12 cellular contexts compared by ENCODE assay signal in the genomic region with DNA sequence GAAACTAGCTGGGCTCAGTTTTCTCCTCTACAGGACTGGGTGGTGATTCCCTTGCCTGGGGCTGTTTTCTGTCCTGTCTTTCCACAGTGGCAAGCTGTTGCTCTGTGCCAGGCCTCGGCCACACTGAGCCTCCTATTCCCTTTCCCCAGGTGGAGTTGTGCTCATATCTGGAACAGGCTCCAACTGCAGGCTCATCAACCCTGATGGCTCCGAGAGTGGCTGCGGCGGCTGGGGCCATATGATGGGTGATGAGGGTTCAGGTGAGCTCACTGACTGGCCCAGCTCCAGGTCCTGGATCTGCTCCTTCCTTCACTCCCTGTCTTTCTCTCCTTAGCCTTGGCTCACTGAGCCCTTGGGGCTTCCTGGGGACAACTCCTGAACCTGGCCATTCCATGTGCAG. TPM values are rescaled to one million over a fixed set of nuclear protein-coding genes. Genes with fewer than 3 reads are reported as not detected.
DNase-seq lines count a peak whose midpoint lies in the region; ATAC-seq, FAIRE-seq and TF ChIP-seq lines count a peak whose summit lies in the region.
"Had no signal": no experiment of that assay in that cellular context is flagged by ENCODE, and none has a peak within 500 bp of the region (broad histone marks: within the 10 kb centered on the region; RNA-seq: fewer than 3 reads in every experiment).

No MANE protein-coding gene starts in this region.

- DNase-seq in GM12865 (ENCODE audit: low read depth) (no peak), RWPE2 (ENCODE audit: low spot score) (no peak), endothelial cell of umbilical vein (ENCODE audit: low read depth, low spot score) (no peak), NCI-H2171 treated with DMSO at 0.1 percent for 48 hours (lab: John Stamatoyannopoulos, UW) (no peak), epidermal melanocyte (ENCODE audit: insufficient read length, low spot score) (no peak)
- DNase-seq in stimulated activated effector memory CD8-positive, alpha-beta T cell treated with anti-CD3 and anti-CD28 coated beads, Interleukin-12 subunit alpha, Interleukin-12 subunit beta, amount 100 ng/mL, for 72 hours (ENCODE audit: low spot score in 2 of 2): no peak
- DNase-seq: NCI-H2227 treated with DMSO at 0.1 percent for 48 hours had no signal

- H3K9ac ChIP-seq in endothelial cell of umbilical vein (replicated peaks; ENCODE audit: extremely low read depth, insufficient read depth, low read length): no peak overlapping the region

- H3K27me3 ChIP-seq in RWPE2 (ENCODE audit: insufficient read depth, poor library complexity, severe bottlenecking) (no peaks in the 10 kb centered on the region), endothelial cell of umbilical vein (ENCODE audit: control insufficient read depth in 2 of 2, insufficient read depth in 2 of 2, low read length in 2 of 2) (no peaks in the 10 kb centered on the region)

- no peak for ATAC-seq in RWPE2 (ENCODE audit: low read depth)
- no peak for ATAC-seq in stimulated activated effector memory CD8-positive, alpha-beta T cell treated with anti-CD3 and anti-CD28 coated beads, Interleukin-12 subunit alpha, Interleukin-12 subunit beta, amount 100 ng/mL, for 72 hours
- ATAC-seq in HG02885 (IDR thresholded peaks at IDR 0.05; ENCODE audit: poor library complexity, unreplicated experiment): no peak
- ATAC-seq: activated CD4-positive, CD25-positive, alpha-beta regulatory T cell treated with anti-CD3 and anti-CD28 coated beads, Interleukin-2, amount 50 U/mL, for 24 hours had no signal

- POLR2A ChIA-PET in endothelial cell of umbilical vein (lab: Charles Lee): no interaction called here

- H2AFZ ChIP-seq in endothelial cell of umbilical vein (ENCODE audit: low read depth, low read length): no peak overlapping the region

- no peak overlapping the region for H3K4me2 ChIP-seq in endothelial cell of umbilical vein (ENCODE audit: insufficient read depth, low read length)

- H3K36me3 Mint-ChIP-seq in stimulated activated effector memory CD8-positive, alpha-beta T cell treated with anti-CD3 and anti-CD28 coated beads, Interleukin-12 subunit alpha, Interleukin-12 subunit beta, amount 100 ng/mL, for 72 hours: peaks cover 61% of the 10 kb centered on the region

- peaks cover 60% of the 10 kb centered on the region for H3K4me1 Mint-ChIP-seq in stimulated activated effector memory CD8-positive, alpha-beta T cell treated with anti-CD3 and anti-CD28 coated beads, Interleukin-12 subunit alpha, Interleukin-12 subunit beta, amount 100 ng/mL, for 72 hours

- no peak for FAIRE-seq in endothelial cell of umbilical vein (lab: Jason Lieb, UNC)
- FAIRE-seq: D721Med had no signal

- H3K9me1 ChIP-seq in endothelial cell of umbilical vein (replicated peaks; ENCODE audit: control insufficient read depth, extremely low read depth, insufficient read depth, low read length): no peaks in the 10 kb centered on the region

- peak overlapping the region; percentile 84 for H3K27ac Mint-ChIP-seq in stimulated activated effector memory CD8-positive, alpha-beta T cell treated with anti-CD3 and anti-CD28 coated beads, Interleukin-12 subunit alpha, Interleukin-12 subunit beta, amount 100 ng/mL, for 72 hours

- TF ChIP-seq POLR2A in endothelial cell of umbilical vein (IDR thresholded peaks at IDR 0.05; ENCODE audit: low read depth, low read length): peak; percentile 19

- H3K9me3 ChIP-seq in RWPE2 (ENCODE audit: severe bottlenecking): no peaks in the 10 kb centered on the region
- H3K9me3 ChIP-seq in endothelial cell of umbilical vein (replicated peaks; ENCODE audit: control insufficient read depth, insufficient read depth, low read length): no peaks in the 10 kb centered on the region

- peak overlapping the region; percentile 60 for H3K4me3 Mint-ChIP-seq in stimulated activated effector memory CD8-positive, alpha-beta T cell treated with anti-CD3 and anti-CD28 coated beads, Interleukin-12 subunit alpha, Interleukin-12 subunit beta, amount 100 ng/mL, for 72 hours
- H3K4me3 Mint-ChIP-seq: mesothelial cell of epicardium had no signal

- intact Hi-C loops in endothelial cell of umbilical vein (cut with micrococcal nuclease): no loop called here

- H3K4me1 ChIP-seq in RWPE2 (ENCODE audit: insufficient read depth, poor library complexity, severe bottlenecking) (peaks cover 12% of the 10 kb centered on the region), endothelial cell of umbilical vein (ENCODE audit: control insufficient read depth, extremely low read depth, insufficient read depth, low read length) (peaks cover 26% of the 10 kb centered on the region)

- peaks cover 27% of the 10 kb centered on the region for H3K79me2 ChIP-seq in endothelial cell of umbilical vein (ENCODE audit: control insufficient read depth, insufficient read depth, low read length)

- H3K9me3 Mint-ChIP-seq in stimulated activated effector memory CD8-positive, alpha-beta T cell treated with anti-CD3 and anti-CD28 coated beads, Interleukin-12 subunit alpha, Interleukin-12 subunit beta, amount 100 ng/mL, for 72 hours: no peaks in the 10 kb centered on the region
- H3K9me3 Mint-ChIP-seq: mesothelial cell of epicardium had no signal

- no peak for TF ChIP-seq CTCF in GM12865 (IDR thresholded peaks at IDR 0.05; ENCODE audit: insufficient read depth, low read depth, low read length, missing control alignments)
- no peak for TF ChIP-seq CTCF in RWPE2 (IDR thresholded peaks at IDR 0.05; ENCODE audit: poor library complexity, severe bottlenecking)
- TF ChIP-seq CTCF in endothelial cell of umbilical vein (IDR thresholded peaks at IDR 0.05; ENCODE audit: extremely low read depth in 1 of 2, insufficient read depth in 1 of 2, low read depth in 1 of 2, low read length in 2 of 2): no peak

- no TSS peak for BruUV-seq in endothelial cell of umbilical vein (replicated peaks; lab: Mats Ljungman, UMichigan)

- no peaks in the 10 kb centered on the region for H4K20me1 ChIP-seq in endothelial cell of umbilical vein (replicated peaks; ENCODE audit: control insufficient read depth, extremely low read depth, insufficient read depth, low read length)

- CTCF ChIA-PET in endothelial cell of umbilical vein (lab: Charles Lee): interaction anchor here (1.4 kb wide), 1 partner anchor 28 kb away, joined by 3 read pairs; no protein-coding TSS in a partner anchor

- H3K4me3 ChIP-seq in GM12865 (ENCODE audit: low read depth, low read length) (peak overlapping the region; percentile 63), RWPE2 (ENCODE audit: severe bottlenecking) (no peak overlapping the region), endothelial cell of umbilical vein (replicated peaks in 1 of 3; ENCODE audit: insufficient read depth in 1 of 3, low read depth in 1 of 3, low read length in 3 of 3) (no peak overlapping the region)

- peak overlapping the region; percentile 36 for H3K27ac ChIP-seq in RWPE2 (ENCODE audit: poor library complexity, severe bottlenecking)
- no peak overlapping the region for H3K27ac ChIP-seq in endothelial cell of umbilical vein (ENCODE audit: insufficient read depth, low read depth, low read length)
- H3K27ac ChIP-seq: RWPE1 had no signal

- dilution Hi-C loops in endothelial cell of umbilical vein (cut with MboI; ENCODE audit: extremely low pct_ligation_motif_present, low sequenced_read_pairs): no loop called here

- H3K36me3 ChIP-seq in RWPE2 (ENCODE audit: low read depth) (peaks cover 21% of the 10 kb centered on the region), endothelial cell of umbilical vein (ENCODE audit: control insufficient read depth in 2 of 2, extremely low read depth in 1 of 2, insufficient read depth in 2 of 2, low read length in 2 of 2) (peaks cover 5 to 30% of the 10 kb centered on the region in 2 experiments)

TF ChIP-seq in endothelial cell of umbilical vein, 7 proteins besides CTCF, POLR2A, EP300 and RAD21:
- TF ChIP-seq FOS (IDR thresholded peaks at IDR 0.05; ENCODE audit: borderline replicate concordance, insufficient read depth, low read length) (no peak), MAX (IDR thresholded peaks at IDR 0.05; ENCODE audit: insufficient read depth, insufficient read length) (no peak)

RNA-seq across cellular contexts. Expression of gene NAGK, which starts 4.0 kb away (rescaled TPM):
- total RNA-seq in endothelial cell of umbilical vein: 125 and 130 TPM in 2 replicates
- 184 and 192 TPM in 2 replicates for polyA plus RNA-seq in endothelial cell of umbilical vein
- 123 and 135 TPM in 2 replicates for polyA plus RNA-seq in endothelial cell of umbilical vein (2011; cell fraction: cytosol; rRNA removed)
- polyA plus RNA-seq in endothelial cell of umbilical vein (2011; cell fraction: nucleus; rRNA removed): 232 and 233 TPM in 2 replicates
- 129 and 145 TPM in 2 replicates for polyA plus RNA-seq in endothelial cell of umbilical vein (2012)
- 84.1 and 95.5 TPM in 2 replicates for polyA minus RNA-seq in endothelial cell of umbilical vein
- 15.2 TPM for polyA minus RNA-seq in endothelial cell of umbilical vein (2011; cell fraction: cytosol; rRNA and poly(A)+ RNA removed)
- polyA minus RNA-seq in endothelial cell of umbilical vein (2011; cell fraction: nucleus; rRNA and poly(A)+ RNA removed): 49.8 and 61.5 TPM in 2 replicates

RNA-seq across cellular contexts. Expression of gene MCEE, which starts 57.5 kb away (rescaled TPM):
- total RNA-seq in endothelial cell of umbilical vein: 6.8 and 9.9 TPM in 2 replicates
- polyA plus RNA-seq in endothelial cell of umbilical vein: 4.0 and 4.9 TPM in 2 replicates
- 5.4 and 6.2 TPM in 2 replicates for polyA plus RNA-seq in endothelial cell of umbilical vein (2011; cell fraction: cytosol; rRNA removed)
- polyA plus RNA-seq in endothelial cell of umbilical vein (2011; cell fraction: nucleus; rRNA removed): 10.3 and 10.4 TPM in 2 replicates
- polyA plus RNA-seq in endothelial cell of umbilical vein (2012): 8.0 and 8.2 TPM in 2 replicates
- polyA minus RNA-seq in endothelial cell of umbilical vein: 2.7 and 3.5 TPM in 2 replicates
- polyA minus RNA-seq in endothelial cell of umbilical vein (2011; cell fraction: cytosol; rRNA and poly(A)+ RNA removed): 5.7 TPM
- 7.8 and 8.1 TPM in 2 replicates for polyA minus RNA-seq in endothelial cell of umbilical vein (2011; cell fraction: nucleus; rRNA and poly(A)+ RNA removed)

RNA-seq across cellular contexts. Expression of gene MPHOSPH10, which starts 57.9 kb away (rescaled TPM):
- 31.4 and 38.8 TPM in 2 replicates for total RNA-seq in endothelial cell of umbilical vein
- polyA plus RNA-seq in endothelial cell of umbilical vein: 3.0 and 4.4 TPM in 2 replicates
- 7.6 and 8.7 TPM in 2 replicates for polyA plus RNA-seq in endothelial cell of umbilical vein (2011; cell fraction: cytosol; rRNA removed)
- polyA plus RNA-seq in endothelial cell of umbilical vein (2011; cell fraction: nucleus; rRNA removed): 12.2 and 18.2 TPM in 2 replicates
- 22.3 and 31.5 TPM in 2 replicates for polyA plus RNA-seq in endothelial cell of umbilical vein (2012)
- polyA minus RNA-seq in endothelial cell of umbilical vein: 4.8 and 4.9 TPM in 2 replicates
- polyA minus RNA-seq in endothelial cell of umbilical vein (2011; cell fraction: cytosol; rRNA and poly(A)+ RNA removed): 14.4 TPM
- polyA minus RNA-seq in endothelial cell of umbilical vein (2011; cell fraction: nucleus; rRNA and poly(A)+ RNA removed): 12.8 and 14.5 TPM in 2 replicates
